In genomic region chr16:31701734-31702133, GRCh38 we compare ENCODE assay signal across 2 cellular contexts.
TF ChIP-seq lines count a peak whose summit lies in the region.

No MANE protein-coding gene starts in this region.

TF ChIP-seq in A549, 52 proteins besides CTCF, POLR2A, EP300 and RAD21 (continued from another document):
- TF ChIP-seq HMGXB4 (CRISPR knock-in tag; IDR thresholded peaks at IDR 0.05; ENCODE audit: borderline replicate concordance): no peak
- TF ChIP-seq RCOR1 (IDR thresholded peaks at IDR 0.05; ENCODE audit: low read depth, low read length): no peak
- no peak for TF ChIP-seq PBX3 (IDR thresholded peaks at IDR 0.05)
- TF ChIP-seq PHF8 (IDR thresholded peaks at IDR 0.05; ENCODE audit: borderline replicate concordance, low read depth): no peak
- no peak for TF ChIP-seq KDM5A (IDR thresholded peaks at IDR 0.05)
- no peak for TF ChIP-seq RNF2 (IDR thresholded peaks at IDR 0.05; ENCODE audit: borderline replicate concordance, low read depth)
- no peak for TF ChIP-seq HOXA7 (CRISPR knock-in tag; IDR thresholded peaks at IDR 0.05)

TF ChIP-seq in HepG2, 621 proteins besides CTCF, POLR2A, EP300 and RAD21 (continued from another document and continues in another):
- 0 out of 2 replicates have a peak, but pooled peaks have one; percentile 15 for TF ChIP-seq THAP9 (CRISPR knock-in tag; IDR thresholded peaks at IDR 0.05; ENCODE audit: borderline replicate concordance)
- TF ChIP-seq PTBP1 (IDR thresholded peaks at IDR 0.05; ENCODE audit: low read depth, low read length, poor library complexity, severe bottlenecking): no peak
- TF ChIP-seq ZNF781 (CRISPR knock-in tag; IDR thresholded peaks at IDR 0.05; ENCODE audit: borderline replicate concordance, not compliant biosample characterization): no peak
- no peak for TF ChIP-seq LBX2 (CRISPR knock-in tag; IDR thresholded peaks at IDR 0.05; ENCODE audit: borderline replicate concordance)
- peak in 1 of 2 experiments; percentile 9; a peak in 1 of 4 replicates for TF ChIP-seq NR2F1 (CRISPR knock-in tag; IDR thresholded peaks at IDR 0.05)
- no peak for TF ChIP-seq DMTF1 (CRISPR knock-in tag; IDR thresholded peaks at IDR 0.05)
- no peak for TF ChIP-seq RBM39 (IDR thresholded peaks at IDR 0.05; ENCODE audit: low read depth, low read length, poor library complexity, severe bottlenecking)
- TF ChIP-seq NFIB (CRISPR knock-in tag; IDR thresholded peaks at IDR 0.05; ENCODE audit: borderline replicate concordance): no peak
- no peak for TF ChIP-seq ZNF547 (CRISPR knock-in tag; IDR thresholded peaks at IDR 0.05)
- TF ChIP-seq TEF (CRISPR knock-in tag; IDR thresholded peaks at IDR 0.05): no peak
- TF ChIP-seq CREBL2 (CRISPR knock-in tag; IDR thresholded peaks at IDR 0.05; ENCODE audit: borderline replicate concordance): no peak
- TF ChIP-seq FOXP4 (CRISPR knock-in tag; IDR thresholded peaks at IDR 0.05): no peak
- TF ChIP-seq THYN1 (CRISPR knock-in tag; IDR thresholded peaks at IDR 0.05; ENCODE audit: borderline replicate concordance, low read depth): no peak
- TF ChIP-seq FOXP1 (IDR thresholded peaks at IDR 0.05): no peak
- TF ChIP-seq FOXP1 (CRISPR knock-in tag; IDR thresholded peaks at IDR 0.05): no peak
- TF ChIP-seq ZNF546 (CRISPR knock-in tag; conservative IDR thresholded peaks at IDR 0.05): no peak
- no peak for TF ChIP-seq FOXK1 (CRISPR knock-in tag; IDR thresholded peaks at IDR 0.05; ENCODE audit: borderline replicate concordance, low read depth)
- no peak for TF ChIP-seq NFIC (IDR thresholded peaks at IDR 0.05; ENCODE audit: low read length)
- TF ChIP-seq NR2F6 (IDR thresholded peaks at IDR 0.05): no peak
- 0 out of 2 replicates have a peak, but pooled peaks have one; percentile 28 for TF ChIP-seq NR2F6 (CRISPR knock-in tag; IDR thresholded peaks at IDR 0.05)
- TF ChIP-seq ZNF510 (CRISPR knock-in tag; IDR thresholded peaks at IDR 0.05; ENCODE audit: low read depth): no peak
- TF ChIP-seq RXRB (CRISPR knock-in tag; IDR thresholded peaks at IDR 0.05; ENCODE audit: borderline replicate concordance): 0 out of 2 replicates have a peak, but pooled peaks have one; percentile 11
- TF ChIP-seq ETV5 (CRISPR knock-in tag; IDR thresholded peaks at IDR 0.05; ENCODE audit: borderline replicate concordance): 0 out of 2 replicates have a peak, but pooled peaks have one; percentile 11
- no peak for TF ChIP-seq ELF4 (CRISPR knock-in tag; IDR thresholded peaks at IDR 0.05; ENCODE audit: borderline replicate concordance)
- no peak for TF ChIP-seq HHEX (CRISPR knock-in tag; IDR thresholded peaks at IDR 0.05)
- TF ChIP-seq GATA4 (IDR thresholded peaks at IDR 0.05; ENCODE audit: borderline replicate concordance, low read depth): no peak
- 0 out of 2 replicates have a peak, but pooled peaks have one; percentile 34 for TF ChIP-seq ATF3 (CRISPR knock-in tag; IDR thresholded peaks at IDR 0.05)
- no peak for TF ChIP-seq MATR3 (CRISPR knock-in tag; IDR thresholded peaks at IDR 0.05)
- 0 out of 2 replicates have a peak, but pooled peaks have one; percentile 27 for TF ChIP-seq TGIF2 (CRISPR knock-in tag; IDR thresholded peaks at IDR 0.05)
- no peak for TF ChIP-seq TAF15 (IDR thresholded peaks at IDR 0.05; ENCODE audit: low read depth, low read length, poor library complexity, severe bottlenecking)
- 0 out of 2 replicates have a peak, but pooled peaks have one; percentile 26 for TF ChIP-seq ZNF276 (CRISPR knock-in tag; IDR thresholded peaks at IDR 0.05; ENCODE audit: low read depth)
- no peak for TF ChIP-seq ZFP62 (CRISPR knock-in tag; IDR thresholded peaks at IDR 0.05)
- peak; percentile 42; the same call in 1 of the 2 replicates for TF ChIP-seq ZBTB38 (CRISPR knock-in tag; IDR thresholded peaks at IDR 0.05)
- TF ChIP-seq MEIS2 (CRISPR knock-in tag; IDR thresholded peaks at IDR 0.05): peak; percentile 21; the same call in 1 of the 2 replicates
- TF ChIP-seq HMGA1 (CRISPR knock-in tag; conservative IDR thresholded peaks at IDR 0.05): no peak
- no peak for TF ChIP-seq SP1 (IDR thresholded peaks at IDR 0.05)
- TF ChIP-seq SP1 (CRISPR knock-in tag; IDR thresholded peaks at IDR 0.05): no peak
- no peak for TF ChIP-seq PHF21A (CRISPR knock-in tag; IDR thresholded peaks at IDR 0.05)
- no peak for TF ChIP-seq GATAD2A (CRISPR knock-in tag; IDR thresholded peaks at IDR 0.05)
- TF ChIP-seq ZNF124 (CRISPR knock-in tag; IDR thresholded peaks at IDR 0.05): peak; percentile 26; the same call in 1 of the 2 replicates
- TF ChIP-seq FOSL2 (CRISPR knock-in tag; IDR thresholded peaks at IDR 0.05): peak; percentile 76
- TF ChIP-seq ATF1 (CRISPR knock-in tag; IDR thresholded peaks at IDR 0.05): no peak
- no peak for TF ChIP-seq ZKSCAN1 (IDR thresholded peaks at IDR 0.05; ENCODE audit: low read length)
- 0 out of 2 replicates have a peak, but pooled peaks have one; percentile 30 for TF ChIP-seq HINFP (CRISPR knock-in tag; IDR thresholded peaks at IDR 0.05; ENCODE audit: low read depth)
- no peak for TF ChIP-seq NFYC (CRISPR knock-in tag; IDR thresholded peaks at IDR 0.05)
- no peak for TF ChIP-seq MLX (CRISPR knock-in tag; IDR thresholded peaks at IDR 0.05)
- peak; percentile 41; the same call in 1 of the 2 replicates for TF ChIP-seq DPF2 (CRISPR knock-in tag; IDR thresholded peaks at IDR 0.05; ENCODE audit: borderline replicate concordance, low read depth)
- TF ChIP-seq HOXA7 (CRISPR knock-in tag; IDR thresholded peaks at IDR 0.05): no peak
- no peak for TF ChIP-seq ZKSCAN8 (CRISPR knock-in tag; IDR thresholded peaks at IDR 0.05; ENCODE audit: borderline replicate concordance)
- no peak for TF ChIP-seq ZNF17 (CRISPR knock-in tag; IDR thresholded peaks at IDR 0.05)
- no peak for TF ChIP-seq ZNF552 (CRISPR knock-in tag; IDR thresholded peaks at IDR 0.05; ENCODE audit: borderline replicate concordance)
- TF ChIP-seq ZNF251 (CRISPR knock-in tag; IDR thresholded peaks at IDR 0.05): no peak
- no peak for TF ChIP-seq HOMEZ (CRISPR knock-in tag; IDR thresholded peaks at IDR 0.05; ENCODE audit: low read depth)
- TF ChIP-seq MIER3 (CRISPR knock-in tag; IDR thresholded peaks at IDR 0.05; ENCODE audit: borderline replicate concordance): no peak
- TF ChIP-seq ERF (CRISPR knock-in tag; IDR thresholded peaks at IDR 0.05): no peak
